ENCODE assay signal across 15 cellular contexts in the genomic region with DNA sequence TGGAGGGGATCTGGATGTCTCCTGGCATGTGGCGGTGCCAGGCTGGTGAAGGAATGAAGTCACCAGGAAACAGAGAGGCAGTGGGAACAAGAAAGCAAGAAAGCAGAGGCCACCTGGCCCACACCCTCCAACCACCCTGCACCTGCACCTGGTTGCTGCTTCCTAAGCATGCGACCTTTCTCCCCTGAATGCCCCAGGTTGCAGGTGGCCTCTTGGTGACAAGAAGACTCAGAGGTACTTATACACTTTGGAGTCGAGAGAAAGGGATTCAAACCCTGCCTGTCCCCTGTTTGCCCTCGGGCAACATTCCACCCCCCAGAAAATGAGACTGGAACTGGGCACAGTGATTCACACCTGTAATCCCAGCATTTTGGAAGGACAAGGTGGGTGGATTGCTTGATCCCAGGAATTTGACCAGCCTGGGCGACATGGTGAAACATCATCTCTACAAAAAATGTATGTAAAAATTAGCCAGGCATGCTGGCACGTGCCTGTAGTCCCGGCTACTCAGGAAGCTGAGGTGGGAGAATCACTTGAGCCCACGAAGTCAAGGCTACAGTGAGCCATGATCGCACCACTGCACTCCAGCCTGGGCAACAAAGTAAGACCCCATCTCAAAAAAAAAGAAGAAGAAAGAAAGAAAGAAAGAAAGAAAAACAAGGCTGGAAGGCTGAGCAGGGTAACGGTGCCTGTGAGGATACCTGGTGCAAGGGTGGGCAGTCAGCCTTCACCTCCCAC.
"Had no signal": no experiment of that assay in that cellular context is flagged by ENCODE, and none has a peak within 500 bp of the region (broad histone marks: within the 10 kb centered on the region; RNA-seq: fewer than 3 reads in every experiment).

No MANE protein-coding gene starts in this region.

- H3K79me2 ChIP-seq: hepatocyte had no signal

- H3K9me3 Mint-ChIP-seq: activated naive CD4-positive, alpha-beta T cell treated with anti-CD3 and anti-CD28 coated beads for 36 hours; activated naive CD8-positive, alpha-beta T cell treated with anti-CD3 and anti-CD28 coated beads, Interleukin-2, amount 50 U/mL, for 24 hours; activated T-helper 2 cell treated with anti-CD3 and anti-CD28 coated beads, Interferon-gamma antibody, Interleukin-2, Interleukin-4, amounts not matched to agents 10 μg/mL and 5 μg/mL and 100 μg/mL, durations not matched to agents 14 hours and 24 hours and 36 hours; T-cell had no signal

- H3K4me3 ChIP-seq: hepatocyte, ovary, right lobe of liver, testis, upper lobe of left lung had no signal

- H3K27ac Mint-ChIP-seq: activated CD8-positive, alpha-beta memory T cell treated with anti-CD3 and anti-CD28 coated beads, Interleukin-2, amount 10 ng/mL, durations not matched to agents 7 days and 5 days; activated naive CD4-positive, alpha-beta T cell treated with anti-CD3 and anti-CD28 coated beads for 36 hours; activated naive CD8-positive, alpha-beta T cell treated with anti-CD3 and anti-CD28 coated beads, Interleukin-2, amount 50 U/mL, for 24 hours; activated T-helper 2 cell treated with anti-CD3 and anti-CD28 coated beads, Interferon-gamma antibody, Interleukin-2, Interleukin-4, amounts not matched to agents 10 μg/mL and 5 μg/mL and 100 μg/mL, durations not matched to agents 14 hours and 24 hours and 36 hours; nephron; T-cell had no signal

- H3K27ac ChIP-seq: ovary, right lobe of liver, testis, upper lobe of left lung, VCaP had no signal

- H2AFZ ChIP-seq: hepatocyte had no signal

- H3K4me1 ChIP-seq: right lobe of liver, testis, upper lobe of left lung had no signal

- H3K4me3 Mint-ChIP-seq: activated CD8-positive, alpha-beta memory T cell treated with anti-CD3 and anti-CD28 coated beads, Interleukin-2, amount 10 ng/mL, durations not matched to agents 7 days and 5 days; activated naive CD4-positive, alpha-beta T cell treated with anti-CD3 and anti-CD28 coated beads for 36 hours; activated naive CD8-positive, alpha-beta T cell treated with anti-CD3 and anti-CD28 coated beads, Interleukin-2, amount 50 U/mL, for 24 hours; nephron; T-cell had no signal

- ATAC-seq: activated CD8-positive, alpha-beta memory T cell treated with anti-CD3 and anti-CD28 coated beads, Interleukin-2, amount 10 ng/mL, durations not matched to agents 7 days and 5 days; activated naive CD8-positive, alpha-beta T cell treated with anti-CD3 and anti-CD28 coated beads, Interleukin-2, amount 50 U/mL, for 24 hours; stimulated activated naive CD8-positive, alpha-beta T cell treated with anti-CD3 and anti-CD28 coated beads, Interleukin-15, Interleukin-2, amounts not matched to agents 100 U/mL and 50 U/mL, for 24 hours; T-cell had no signal

- H3K36me3 ChIP-seq: ovary, right lobe of liver, upper lobe of left lung had no signal

- DNase-seq: activated CD4-positive, alpha-beta T cell treated with anti-CD3 and anti-CD28 coated beads, Interleukin-2, amount 50 U/mL, for 48 hours; activated CD8-positive, alpha-beta memory T cell treated with anti-CD3 and anti-CD28 coated beads, Interleukin-2, amount 10 ng/mL, durations not matched to agents 7 days and 5 days; activated naive CD4-positive, alpha-beta T cell treated with anti-CD3 and anti-CD28 coated beads for 36 hours; activated naive CD8-positive, alpha-beta T cell treated with anti-CD3 and anti-CD28 coated beads, Interleukin-2, amount 50 U/mL, for 24 hours; activated T-cell treated with anti-CD3 and anti-CD28 coated beads, Interleukin-2, amount 50 U/mL, for 1 hour; ovary; right lobe of liver; stimulated activated naive CD8-positive, alpha-beta T cell treated with anti-CD3 and anti-CD28 coated beads, Interleukin-15, Interleukin-2, amounts not matched to agents 100 U/mL and 50 U/mL, for 24 hours; T-cell; testis; upper lobe of left lung had no signal

- H3K9me3 ChIP-seq: ovary, right lobe of liver, testis, upper lobe of left lung had no signal

- H3K36me3 Mint-ChIP-seq: activated CD8-positive, alpha-beta memory T cell treated with anti-CD3 and anti-CD28 coated beads, Interleukin-2, amount 10 ng/mL, durations not matched to agents 7 days and 5 days; T-cell had no signal

- H3K27me3 ChIP-seq: ovary, right lobe of liver, testis, upper lobe of left lung had no signal
